14 cellular contexts compared by ENCODE assay signal in the genomic region with DNA sequence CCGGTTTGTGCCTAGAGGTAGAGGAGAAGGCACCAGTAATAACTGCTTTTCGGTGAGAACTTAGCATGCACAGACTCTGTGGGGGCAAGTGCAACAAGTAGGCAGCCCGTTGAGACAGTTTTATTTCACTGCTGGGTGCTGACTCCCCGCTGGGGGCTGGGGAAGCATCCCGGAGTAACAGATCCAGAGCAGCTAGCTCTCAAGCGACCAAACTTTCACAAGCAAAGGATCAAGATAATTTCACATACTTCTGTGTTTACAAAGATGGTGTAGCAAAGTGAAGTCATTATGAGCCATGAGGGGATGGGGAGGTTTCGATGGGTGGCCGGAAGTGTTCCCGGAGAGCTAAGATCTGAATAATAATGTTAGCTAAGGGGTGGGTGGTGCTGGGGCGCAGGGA. TPM values are rescaled to one million over a fixed set of nuclear protein-coding genes. Genes with fewer than 3 reads are reported as not detected.
A peak's percentile ranks its signal among the peaks of the same experiment; 100 is the strongest.
DNase-seq lines count a peak whose midpoint lies in the region; ATAC-seq and TF ChIP-seq lines count a peak whose summit lies in the region.
"Had no signal": no experiment of that assay in that cellular context is flagged by ENCODE, and none has a peak within 500 bp of the region (broad histone marks: within the 10 kb centered on the region; RNA-seq: fewer than 3 reads in every experiment).

No MANE protein-coding gene starts in this region.

- no peak overlapping the region for H3K27ac ChIP-seq in CD8-positive, alpha-beta memory T cell (ENCODE audit: low read depth, low read length)
- H3K27ac ChIP-seq: HL-60, WERI-Rb-1 had no signal

- peaks cover 90% of the 10 kb centered on the region for H3K79me2 ChIP-seq in Loucy (ENCODE audit: insufficient read depth, low read length)

- H3F3A ChIP-seq in Loucy (ENCODE audit: low read depth) = no peaks in the 10 kb centered on the region

- H3K27me3 Mint-ChIP-seq in CD8-positive, alpha-beta memory T cell = peaks cover 0 to 5% of the 10 kb centered on the region in 2 donors
- peaks cover 4% of the 10 kb centered on the region for H3K27me3 Mint-ChIP-seq in nephron (ENCODE audit: low read depth)

- TF ChIP-seq CTCF in Loucy (conservative IDR thresholded peaks at IDR 0.05; ENCODE audit: low read length) (no peak), cardiac fibroblast (IDR thresholded peaks at IDR 0.05; ENCODE audit: low read depth, low read length) (no peak), nephron (IDR thresholded peaks at IDR 0.05; ENCODE audit: unreplicated experiment in 3 of 3) (no peak)

- POLR2A ChIA-PET in CD8-positive, alpha-beta memory T cell (lab: Charles Lee) = no interaction called here

- no peak for DNase-seq in CD8-positive, alpha-beta memory T cell
- DNase-seq in cardiac fibroblast (ENCODE audit: low read depth in 2 of 2) (peak; percentile 71 to 92), midbrain (lab: John Stamatoyannopoulos, UW) (no peak), NCI-H146 treated with DMSO at 0.1 percent for 48 hours (lab: John Stamatoyannopoulos, UW; ENCODE audit: unreplicated experiment) (no peak), KG1 (lab: John Stamatoyannopoulos, UW) (no peak)
- DNase-seq: H7; NCI-H1930; stimulated activated CD4-positive, alpha-beta T cell treated with anti-CD3 and anti-CD28 coated beads, Interleukin-15, amount 100 ng/mL, for 24 hours; WERI-Rb-1 had no signal

- H3K36me3 Mint-ChIP-seq in CD8-positive, alpha-beta memory T cell = peaks cover 0 to 22% (median 0%) of the 10 kb centered on the region in 3 donors
- peaks cover 5% of the 10 kb centered on the region for H3K36me3 Mint-ChIP-seq in nephron (ENCODE audit: low read depth)

- H3K9me3 Mint-ChIP-seq in CD8-positive, alpha-beta memory T cell = no peaks in the 10 kb centered on the region
- no peaks in the 10 kb centered on the region for H3K9me3 Mint-ChIP-seq in nephron

- H3K9ac ChIP-seq in Loucy (ENCODE audit: low read depth, low read length, poor library complexity, severe bottlenecking) = peak overlapping the region; percentile 40

- peak overlapping the region; percentile 42 to 91 (median 65) for H3K4me3 Mint-ChIP-seq in CD8-positive, alpha-beta memory T cell
- H3K4me3 Mint-ChIP-seq in nephron = peak overlapping the region; percentile 76 to 95 (median 94)

- no peak overlapping the region for H3K4me3 ChIP-seq in CD8-positive, alpha-beta memory T cell (ENCODE audit: low read length)
- H3K4me3 ChIP-seq in Loucy (ENCODE audit: low read length, poor library complexity, severe bottlenecking) = peak overlapping the region; percentile 99
- peak overlapping the region in 1 of 2 donors; percentile 13 for H3K4me3 ChIP-seq in cardiac fibroblast (replicated peaks in 1 of 2; ENCODE audit: low read depth in 2 of 2, low read length in 2 of 2)

- no peaks in the 10 kb centered on the region for H3K36me3 ChIP-seq in CD8-positive, alpha-beta memory T cell (ENCODE audit: insufficient read depth, low read length)
- H3K36me3 ChIP-seq in Loucy (ENCODE audit: insufficient read depth, low read length) = no peaks in the 10 kb centered on the region
- H3K36me3 ChIP-seq: ascending aorta had no signal

- no peaks in the 10 kb centered on the region for H3K9me3 ChIP-seq in CD8-positive, alpha-beta memory T cell (ENCODE audit: low read length)
- no peaks in the 10 kb centered on the region for H3K9me3 ChIP-seq in Loucy (ENCODE audit: insufficient read depth, low read depth, low read length)
- H3K9me3 ChIP-seq: ascending aorta had no signal

- no peak for ATAC-seq in GM21825 (IDR thresholded peaks at IDR 0.05; ENCODE audit: unreplicated experiment)

- H3K27me3 ChIP-seq in CD8-positive, alpha-beta memory T cell (ENCODE audit: insufficient read depth, low read length, poor library complexity, severe bottlenecking) = no peaks in the 10 kb centered on the region
- no peaks in the 10 kb centered on the region for H3K27me3 ChIP-seq in Loucy (ENCODE audit: insufficient read depth, low read length, poor library complexity, severe bottlenecking)
- H3K27me3 ChIP-seq: ascending aorta had no signal

- peak overlapping the region; percentile 4 to 93 (median 80) for H3K27ac Mint-ChIP-seq in CD8-positive, alpha-beta memory T cell
- peak overlapping the region in 2 of 3 experiments; percentile 31 to 55 for H3K27ac Mint-ChIP-seq in nephron

- peaks cover 30% of the 10 kb centered on the region for H3K4me1 ChIP-seq in CD8-positive, alpha-beta memory T cell (ENCODE audit: insufficient read depth, low read length)
- peaks cover 44% of the 10 kb centered on the region for H3K4me1 ChIP-seq in Loucy (ENCODE audit: insufficient read depth, low read length, poor library complexity, severe bottlenecking)

- no peaks in the 10 kb centered on the region for H3K9me2 ChIP-seq in Loucy (replicated peaks; ENCODE audit: low read depth, low read length)

- peak overlapping the region; percentile 100 for H3K4me2 ChIP-seq in Loucy (ENCODE audit: low read depth, low read length, poor library complexity, severe bottlenecking)

- CTCF ChIA-PET in CD8-positive, alpha-beta memory T cell (lab: Charles Lee) = no interaction called here

- H3K4me1 Mint-ChIP-seq in CD8-positive, alpha-beta memory T cell = peaks cover 57 to 70% (median 63%) of the 10 kb centered on the region in 3 donors
- peaks cover 31% of the 10 kb centered on the region for H3K4me1 Mint-ChIP-seq in nephron

- H2AFZ ChIP-seq in Loucy (ENCODE audit: low read length) = no peak overlapping the region

- H4K20me1 ChIP-seq in Loucy (ENCODE audit: insufficient read depth, low read length, poor library complexity, severe bottlenecking) = peaks cover 60% of the 10 kb centered on the region

RNA-seq across cellular contexts. Expression of gene NACC1, which starts 2.8 kb away (rescaled TPM):
- total RNA-seq in CD8-positive, alpha-beta memory T cell = 100 to 1,000 TPM in 1 of 2 experiments, 10 to 100 TPM in 1; 89.9 to 111 TPM
- 3.9 TPM for polyA plus RNA-seq in CD8-positive, alpha-beta memory T cell

RNA-seq across cellular contexts. Expression of gene TRMT1, which starts 4.3 kb away (rescaled TPM):
- 100 to 1,000 TPM; 138 TPM for total RNA-seq in CD8-positive, alpha-beta memory T cell
- polyA plus RNA-seq in CD8-positive, alpha-beta memory T cell = 18.2 TPM

RNA-seq across cellular contexts. Expression of gene LYL1, which starts 18.2 kb away (rescaled TPM):
- total RNA-seq in CD8-positive, alpha-beta memory T cell = 1 to 10 TPM; 2.3 to 2.5 TPM
- 4.1 TPM for polyA plus RNA-seq in CD8-positive, alpha-beta memory T cell

RNA-seq across cellular contexts. Expression of gene STX10, which starts 29.4 kb away (rescaled TPM):
- 10 to 100 TPM; 60.9 to 63.7 TPM for total RNA-seq in CD8-positive, alpha-beta memory T cell
- polyA plus RNA-seq in CD8-positive, alpha-beta memory T cell = 58.7 TPM

RNA-seq across cellular contexts. Expression of gene IER2, which starts 29.4 kb away (rescaled TPM):
- total RNA-seq in CD8-positive, alpha-beta memory T cell = 100 to 1,000 TPM; 102 to 111 TPM
- polyA plus RNA-seq in CD8-positive, alpha-beta memory T cell = 277 TPM

Comparison
In these comparisons a context has a peak if more than half of its experiments do, and no peak if none do; other contexts are left out.
1. DNase-seq: peak in cardiac fibroblast (2 of 2); none in CD8-positive, alpha-beta memory T cell (0 of 5), midbrain (single experiment), NCI-H146 treated with DMSO at 0.1 percent for 48 hours (single experiment) and KG1 (single experiment).